In the genomic region with DNA sequence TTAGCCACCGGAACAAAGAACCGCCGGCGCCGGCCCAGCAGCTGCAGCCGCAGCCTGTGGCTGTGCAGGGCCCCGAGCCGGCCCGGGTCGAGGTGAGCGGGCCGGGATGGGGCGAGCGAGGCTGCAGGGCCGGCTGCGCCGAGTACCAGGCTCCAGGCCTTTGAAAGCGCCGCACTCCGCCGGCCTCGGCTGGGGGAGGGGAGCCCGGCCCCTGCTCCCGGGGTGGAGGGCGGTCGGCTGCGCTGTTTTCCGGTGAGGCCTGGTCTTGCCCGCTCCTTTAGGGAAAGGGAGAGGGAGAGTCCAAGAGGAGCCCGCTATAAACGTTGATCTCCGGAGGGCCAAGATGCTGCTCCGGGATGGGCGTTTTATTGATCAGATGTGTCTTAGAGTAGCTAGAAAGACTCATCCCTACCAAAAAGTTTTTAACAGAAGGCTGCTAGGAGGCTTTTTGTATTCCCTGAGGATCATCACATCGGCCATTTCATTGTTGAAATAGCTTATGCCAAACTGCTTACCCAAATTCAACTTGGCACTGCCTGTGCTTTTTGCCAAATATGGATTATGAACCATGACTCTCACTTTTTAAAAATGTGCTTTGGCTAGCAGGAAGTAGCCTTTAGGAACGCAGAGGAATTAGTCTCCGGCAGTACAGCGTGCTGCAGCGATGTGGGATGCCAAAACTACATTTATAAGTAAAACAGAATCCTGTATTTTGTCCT, we compare ENCODE assay signal across 8 cellular contexts. TPM values are rescaled to one million over a fixed set of nuclear protein-coding genes. Genes with fewer than 3 reads are reported as not detected.
DNase-seq lines count a peak whose midpoint lies in the region; ATAC-seq and TF ChIP-seq lines count a peak whose summit lies in the region.

No MANE protein-coding gene starts in this region.

- peak overlapping the region; percentile 91 for H3K9ac ChIP-seq in HUES6 (ENCODE audit: low read length)

- intact Hi-C loops in left colon (cut with DNase I, micrococcal nuclease), result no loop called here

- H3K9me3 ChIP-seq in HUES6 (ENCODE audit: control insufficient read depth, insufficient read depth, low read depth, low read length) (no peaks in the 10 kb centered on the region), WERI-Rb-1 (ENCODE audit: severe bottlenecking) (no peaks in the 10 kb centered on the region)

- peak; percentile 11 for ATAC-seq in GM21447 (IDR thresholded peaks at IDR 0.05; ENCODE audit: unreplicated experiment)
- peak; percentile 50 for ATAC-seq in left colon

- DNase-seq in EL, result peak; percentile 54
- DNase-seq in WERI-Rb-1, result peak; percentile 35
- peak; percentile 44 for DNase-seq in choroid plexus epithelial cell (ENCODE audit: low read depth)
- DNase-seq in left colon, result peak; percentile 47 to 65
- DNase-seq in stimulated activated CD4-positive, alpha-beta T cell treated with anti-CD3 and anti-CD28 coated beads, Interleukin-4, amount 100 ng/mL, for 48 hours (ENCODE audit: low read depth in 2 of 2), result peak; percentile 11 to 24
- DNase-seq in SKM-1 treated with dmso at 0.1 percent for 144 hours (lab: John Stamatoyannopoulos, UW; ENCODE audit: unreplicated experiment), result no peak

- TF ChIP-seq CTCF in WERI-Rb-1 (IDR thresholded peaks at IDR 0.05; ENCODE audit: low read depth, low read length) (no peak), choroid plexus epithelial cell (conservative IDR thresholded peaks at IDR 0.05; ENCODE audit: low read depth, low read length) (no peak)

- H3K27me3 ChIP-seq in HUES6 (ENCODE audit: control insufficient read depth, insufficient read depth, low read length) (no peaks in the 10 kb centered on the region), WERI-Rb-1 (ENCODE audit: insufficient read depth, low read depth, severe bottlenecking) (no peaks in the 10 kb centered on the region)

- H3K4me1 ChIP-seq in HUES6 (ENCODE audit: control insufficient read depth, insufficient read depth, low read length), result peaks cover 8% of the 10 kb centered on the region

- H3K4me3 ChIP-seq in HUES6 (ENCODE audit: low read depth, low read length), result peak overlapping the region; percentile 90
- H3K4me3 ChIP-seq in WERI-Rb-1 (ENCODE audit: low read depth, low read length), result peak overlapping the region; percentile 77
- peak overlapping the region; percentile 74 for H3K4me3 ChIP-seq in choroid plexus epithelial cell (ENCODE audit: low read depth, low read length)

- peak overlapping the region; percentile 91 for H3K27ac ChIP-seq in HUES6 (ENCODE audit: low read depth, low read length)
- peak overlapping the region; percentile 86 for H3K27ac ChIP-seq in WERI-Rb-1

- peaks cover 18% of the 10 kb centered on the region for H3K36me3 ChIP-seq in HUES6 (ENCODE audit: control insufficient read depth, insufficient read depth, low read length)
- H3K36me3 ChIP-seq in WERI-Rb-1, result peaks cover 28% of the 10 kb centered on the region

RNA-seq across cellular contexts. Expression of a gene that starts 0.7 kb away (rescaled TPM):
- total RNA-seq in left colon, result 10 to 100 TPM; 65.8 to 71.9 TPM

RNA-seq across cellular contexts. Expression of a gene that starts 50.4 kb away (rescaled TPM):
- total RNA-seq in left colon, result 10 to 100 TPM; 14.1 to 16.2 TPM
